Comparison of ENCODE assay signal across 1 cellular context in the genomic region with DNA sequence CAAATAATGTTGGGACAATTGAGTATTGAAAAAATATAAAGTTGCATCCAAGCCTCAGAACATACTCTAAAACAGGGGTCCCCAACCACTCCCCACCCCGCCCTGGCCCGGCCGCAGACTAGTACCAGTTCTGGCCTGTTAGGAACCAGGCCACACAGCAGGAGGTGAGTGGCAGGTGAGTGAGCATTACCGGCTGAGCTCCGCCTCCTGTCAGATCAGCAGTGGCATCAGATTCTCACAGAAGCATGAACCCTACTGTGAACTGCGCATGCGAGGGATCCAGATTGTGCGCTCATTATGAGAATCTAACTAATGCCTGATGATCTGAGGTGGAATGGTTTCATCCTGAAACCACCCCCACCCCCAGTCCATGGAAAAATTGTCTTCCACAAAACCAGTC.
TF ChIP-seq lines count a peak whose summit lies in the region.

No MANE protein-coding gene starts in this region.

TF ChIP-seq in WTC11, 78 proteins besides CTCF, POLR2A, EP300 and RAD21 (continued from another document):
- TF ChIP-seq, protein P1, sequence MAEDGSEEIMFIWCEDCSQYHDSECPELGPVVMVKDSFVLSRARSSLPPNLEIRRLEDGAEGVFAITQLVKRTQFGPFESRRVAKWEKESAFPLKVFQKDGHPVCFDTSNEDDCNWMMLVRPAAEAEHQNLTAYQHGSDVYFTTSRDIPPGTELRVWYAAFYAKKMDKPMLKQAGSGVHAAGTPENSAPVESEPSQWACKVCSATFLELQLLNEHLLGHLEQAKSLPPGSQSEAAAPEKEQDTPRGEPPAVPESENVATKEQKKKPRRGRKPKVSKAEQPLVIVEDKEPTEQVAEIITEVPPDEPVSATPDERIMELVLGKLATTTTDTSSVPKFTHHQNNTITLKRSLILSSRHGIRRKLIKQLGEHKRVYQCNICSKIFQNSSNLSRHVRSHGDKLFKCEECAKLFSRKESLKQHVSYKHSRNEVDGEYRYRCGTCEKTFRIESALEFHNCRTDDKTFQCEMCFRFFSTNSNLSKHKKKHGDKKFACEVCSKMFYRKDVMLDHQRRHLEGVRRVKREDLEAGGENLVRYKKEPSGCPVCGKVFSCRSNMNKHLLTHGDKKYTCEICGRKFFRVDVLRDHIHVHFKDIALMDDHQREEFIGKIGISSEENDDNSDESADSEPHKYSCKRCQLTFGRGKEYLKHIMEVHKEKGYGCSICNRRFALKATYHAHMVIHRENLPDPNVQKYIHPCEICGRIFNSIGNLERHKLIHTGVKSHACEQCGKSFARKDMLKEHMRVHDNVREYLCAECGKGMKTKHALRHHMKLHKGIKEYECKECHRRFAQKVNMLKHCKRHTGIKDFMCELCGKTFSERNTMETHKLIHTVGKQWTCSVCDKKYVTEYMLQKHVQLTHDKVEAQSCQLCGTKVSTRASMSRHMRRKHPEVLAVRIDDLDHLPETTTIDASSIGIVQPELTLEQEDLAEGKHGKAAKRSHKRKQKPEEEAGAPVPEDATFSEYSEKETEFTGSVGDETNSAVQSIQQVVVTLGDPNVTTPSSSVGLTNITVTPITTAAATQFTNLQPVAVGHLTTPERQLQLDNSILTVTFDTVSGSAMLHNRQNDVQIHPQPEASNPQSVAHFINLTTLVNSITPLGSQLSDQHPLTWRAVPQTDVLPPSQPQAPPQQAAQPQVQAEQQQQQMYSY (CRISPR knock-in tag; IDR thresholded peaks at IDR 0.05), result no peak
- TF ChIP-seq, protein P2, sequence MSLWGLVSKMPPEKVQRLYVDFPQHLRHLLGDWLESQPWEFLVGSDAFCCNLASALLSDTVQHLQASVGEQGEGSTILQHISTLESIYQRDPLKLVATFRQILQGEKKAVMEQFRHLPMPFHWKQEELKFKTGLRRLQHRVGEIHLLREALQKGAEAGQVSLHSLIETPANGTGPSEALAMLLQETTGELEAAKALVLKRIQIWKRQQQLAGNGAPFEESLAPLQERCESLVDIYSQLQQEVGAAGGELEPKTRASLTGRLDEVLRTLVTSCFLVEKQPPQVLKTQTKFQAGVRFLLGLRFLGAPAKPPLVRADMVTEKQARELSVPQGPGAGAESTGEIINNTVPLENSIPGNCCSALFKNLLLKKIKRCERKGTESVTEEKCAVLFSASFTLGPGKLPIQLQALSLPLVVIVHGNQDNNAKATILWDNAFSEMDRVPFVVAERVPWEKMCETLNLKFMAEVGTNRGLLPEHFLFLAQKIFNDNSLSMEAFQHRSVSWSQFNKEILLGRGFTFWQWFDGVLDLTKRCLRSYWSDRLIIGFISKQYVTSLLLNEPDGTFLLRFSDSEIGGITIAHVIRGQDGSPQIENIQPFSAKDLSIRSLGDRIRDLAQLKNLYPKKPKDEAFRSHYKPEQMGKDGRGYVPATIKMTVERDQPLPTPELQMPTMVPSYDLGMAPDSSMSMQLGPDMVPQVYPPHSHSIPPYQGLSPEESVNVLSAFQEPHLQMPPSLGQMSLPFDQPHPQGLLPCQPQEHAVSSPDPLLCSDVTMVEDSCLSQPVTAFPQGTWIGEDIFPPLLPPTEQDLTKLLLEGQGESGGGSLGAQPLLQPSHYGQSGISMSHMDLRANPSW (CRISPR knock-in tag; conservative IDR thresholded peaks at IDR 0.05; ENCODE audit: low read depth), result no peak
- TF ChIP-seq KAT7 (CRISPR knock-in tag; IDR thresholded peaks at IDR 0.05; ENCODE audit: borderline replicate concordance) (no peak), IRF2 (CRISPR knock-in tag; IDR thresholded peaks at IDR 0.05; ENCODE audit: borderline replicate concordance, low read depth) (no peak), NFE2L1 (CRISPR knock-in tag; IDR thresholded peaks at IDR 0.05) (no peak), ZNF232 (CRISPR knock-in tag; IDR thresholded peaks at IDR 0.05) (no peak), NR3C1 (CRISPR knock-in tag; conservative IDR thresholded peaks at IDR 0.05; ENCODE audit: low read depth) (no peak)
- TF ChIP-seq, protein P3, sequence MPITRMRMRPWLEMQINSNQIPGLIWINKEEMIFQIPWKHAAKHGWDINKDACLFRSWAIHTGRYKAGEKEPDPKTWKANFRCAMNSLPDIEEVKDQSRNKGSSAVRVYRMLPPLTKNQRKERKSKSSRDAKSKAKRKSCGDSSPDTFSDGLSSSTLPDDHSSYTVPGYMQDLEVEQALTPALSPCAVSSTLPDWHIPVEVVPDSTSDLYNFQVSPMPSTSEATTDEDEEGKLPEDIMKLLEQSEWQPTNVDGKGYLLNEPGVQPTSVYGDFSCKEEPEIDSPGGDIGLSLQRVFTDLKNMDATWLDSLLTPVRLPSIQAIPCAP (CRISPR knock-in tag; IDR thresholded peaks at IDR 0.05), result no peak
- TF ChIP-seq, protein P4, sequence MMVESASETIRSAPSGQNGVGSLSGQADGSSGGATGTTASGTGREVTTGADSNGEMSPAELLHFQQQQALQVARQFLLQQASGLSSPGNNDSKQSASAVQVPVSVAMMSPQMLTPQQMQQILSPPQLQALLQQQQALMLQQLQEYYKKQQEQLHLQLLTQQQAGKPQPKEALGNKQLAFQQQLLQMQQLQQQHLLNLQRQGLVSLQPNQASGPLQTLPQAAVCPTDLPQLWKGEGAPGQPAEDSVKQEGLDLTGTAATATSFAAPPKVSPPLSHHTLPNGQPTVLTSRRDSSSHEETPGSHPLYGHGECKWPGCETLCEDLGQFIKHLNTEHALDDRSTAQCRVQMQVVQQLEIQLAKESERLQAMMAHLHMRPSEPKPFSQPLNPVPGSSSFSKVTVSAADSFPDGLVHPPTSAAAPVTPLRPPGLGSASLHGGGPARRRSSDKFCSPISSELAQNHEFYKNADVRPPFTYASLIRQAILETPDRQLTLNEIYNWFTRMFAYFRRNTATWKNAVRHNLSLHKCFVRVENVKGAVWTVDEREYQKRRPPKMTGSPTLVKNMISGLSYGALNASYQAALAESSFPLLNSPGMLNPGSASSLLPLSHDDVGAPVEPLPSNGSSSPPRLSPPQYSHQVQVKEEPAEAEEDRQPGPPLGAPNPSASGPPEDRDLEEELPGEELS (CRISPR knock-in tag; IDR thresholded peaks at IDR 0.05), result no peak
- TF ChIP-seq, protein P5, sequence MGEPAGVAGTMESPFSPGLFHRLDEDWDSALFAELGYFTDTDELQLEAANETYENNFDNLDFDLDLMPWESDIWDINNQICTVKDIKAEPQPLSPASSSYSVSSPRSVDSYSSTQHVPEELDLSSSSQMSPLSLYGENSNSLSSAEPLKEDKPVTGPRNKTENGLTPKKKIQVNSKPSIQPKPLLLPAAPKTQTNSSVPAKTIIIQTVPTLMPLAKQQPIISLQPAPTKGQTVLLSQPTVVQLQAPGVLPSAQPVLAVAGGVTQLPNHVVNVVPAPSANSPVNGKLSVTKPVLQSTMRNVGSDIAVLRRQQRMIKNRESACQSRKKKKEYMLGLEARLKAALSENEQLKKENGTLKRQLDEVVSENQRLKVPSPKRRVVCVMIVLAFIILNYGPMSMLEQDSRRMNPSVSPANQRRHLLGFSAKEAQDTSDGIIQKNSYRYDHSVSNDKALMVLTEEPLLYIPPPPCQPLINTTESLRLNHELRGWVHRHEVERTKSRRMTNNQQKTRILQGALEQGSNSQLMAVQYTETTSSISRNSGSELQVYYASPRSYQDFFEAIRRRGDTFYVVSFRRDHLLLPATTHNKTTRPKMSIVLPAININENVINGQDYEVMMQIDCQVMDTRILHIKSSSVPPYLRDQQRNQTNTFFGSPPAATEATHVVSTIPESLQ (CRISPR knock-in tag; IDR thresholded peaks at IDR 0.05), result no peak
- TF ChIP-seq, protein P6, sequence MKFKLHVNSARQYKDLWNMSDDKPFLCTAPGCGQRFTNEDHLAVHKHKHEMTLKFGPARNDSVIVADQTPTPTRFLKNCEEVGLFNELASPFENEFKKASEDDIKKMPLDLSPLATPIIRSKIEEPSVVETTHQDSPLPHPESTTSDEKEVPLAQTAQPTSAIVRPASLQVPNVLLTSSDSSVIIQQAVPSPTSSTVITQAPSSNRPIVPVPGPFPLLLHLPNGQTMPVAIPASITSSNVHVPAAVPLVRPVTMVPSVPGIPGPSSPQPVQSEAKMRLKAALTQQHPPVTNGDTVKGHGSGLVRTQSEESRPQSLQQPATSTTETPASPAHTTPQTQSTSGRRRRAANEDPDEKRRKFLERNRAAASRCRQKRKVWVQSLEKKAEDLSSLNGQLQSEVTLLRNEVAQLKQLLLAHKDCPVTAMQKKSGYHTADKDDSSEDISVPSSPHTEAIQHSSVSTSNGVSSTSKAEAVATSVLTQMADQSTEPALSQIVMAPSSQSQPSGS (CRISPR knock-in tag; IDR thresholded peaks at IDR 0.05; ENCODE audit: borderline replicate concordance, low read depth), result no peak
TF ChIP-seq in WTC11: peak in this region for 0.
